Comparison of ENCODE assay signal across 1 cellular context in genomic region chr22:29206372-29207230, GRCh38.
TF ChIP-seq lines count a peak whose summit lies in the region.

No MANE protein-coding gene starts in this region.

TF ChIP-seq in IMR-90, 13 proteins besides CTCF, POLR2A, EP300 and RAD21 (continued from another document):
- TF ChIP-seq RFX5 (IDR thresholded peaks at IDR 0.05; ENCODE audit: low read depth, low read length), result no peak
- TF ChIP-seq CHD1 (IDR thresholded peaks at IDR 0.05; ENCODE audit: low read depth, low read length), result no peak
